In genomic region chr15:47500823-47501222, GRCh38 we compare ENCODE assay signal across 29 cellular contexts.
A peak's percentile ranks its signal among the peaks of the same experiment; 100 is the strongest.
DNase-seq lines count a peak whose midpoint lies in the region; ATAC-seq, FAIRE-seq and TF ChIP-seq lines count a peak whose summit lies in the region.
"Had no signal": no experiment of that assay in that cellular context is flagged by ENCODE, and none has a peak within 500 bp of the region (broad histone marks: within the 10 kb centered on the region; RNA-seq: fewer than 3 reads in every experiment).

No MANE protein-coding gene starts in this region.

- H3K56ac ChIP-seq in mesendoderm (ENCODE audit: low read length), result no peak overlapping the region

- H3K4me1 Mint-ChIP-seq in GM23338 (no peaks in the 10 kb centered on the region), osteocyte (ENCODE audit: unreplicated experiment) (peaks cover 11% of the 10 kb centered on the region)

- no peaks in the 10 kb centered on the region for H3K4me1 ChIP-seq in GM23338 (ENCODE audit: insufficient read depth)
- H3K4me1 ChIP-seq in GM12878 (ENCODE audit: control insufficient read depth, insufficient read depth, low read length), result no peaks in the 10 kb centered on the region
- H3K4me1 ChIP-seq in mesendoderm (ENCODE audit: control insufficient read depth, low read depth, low read length), result no peaks in the 10 kb centered on the region
- H3K4me1 ChIP-seq: breast epithelium, psoas muscle, testis, vagina had no signal

- no peaks in the 10 kb centered on the region for H3F3A ChIP-seq in GM23338 (replicated peaks; ENCODE audit: low read depth)

- RAD21 ChIA-PET in GM12878 (lab: Charles Lee; ENCODE audit: unreplicated experiment), result no interaction called here

- no peak for ATAC-seq in GM23338
- ATAC-seq in GM12878, result no peak
- ATAC-seq: effector memory CD8-positive, alpha-beta T cell; left lung; psoas muscle; stimulated activated naive CD8-positive, alpha-beta T cell treated with anti-CD3 and anti-CD28 coated beads, Interleukin-15, Interleukin-2, amounts not matched to agents 100 U/mL and 50 U/mL, for 24 hours had no signal

- 0 out of 2 replicates have a peak, but pooled peaks have one; percentile 3 for TF ChIP-seq RAD21 in GM12878 (IDR thresholded peaks at IDR 0.05; ENCODE audit: insufficient read depth, low read depth, low read length)

- TF ChIP-seq CTCF in GM23338 (conservative IDR thresholded peaks at IDR 0.05; ENCODE audit: low read depth in 2 of 2), result peak in 1 of 2 experiments; percentile 18; a peak in 2 of 4 replicates
- no peak for TF ChIP-seq CTCF in GM12878 (IDR thresholded peaks at IDR 0.05 in 2 of 3, conservative IDR thresholded peaks at IDR 0.05 in 1 of 3; ENCODE audit: control insufficient read depth in 2 of 3, extremely low read depth in 1 of 3, insufficient read depth in 1 of 3, low read depth in 3 of 3, low read length in 3 of 3)
- peak; percentile 11 for TF ChIP-seq CTCF in osteocyte (IDR thresholded peaks at IDR 0.05)

- H3K4ac ChIP-seq in mesendoderm (ENCODE audit: low read depth, low read length), result no peak overlapping the region

- H4K8ac ChIP-seq in mesendoderm (ENCODE audit: low read depth, low read length), result no peak overlapping the region

- H3K4me2 ChIP-seq in GM23338, result no peak overlapping the region
- no peak overlapping the region for H3K4me2 ChIP-seq in GM12878 (ENCODE audit: control insufficient read depth, insufficient read depth)
- no peak overlapping the region for H3K4me2 ChIP-seq in mesendoderm (ENCODE audit: low read length)
- H3K4me2 ChIP-seq: hepatocyte had no signal

- no peak overlapping the region for H2BK5ac ChIP-seq in mesendoderm (ENCODE audit: low read length)

- no peak overlapping the region for H3K27ac ChIP-seq in GM23338 (ENCODE audit: low read depth)
- no peak overlapping the region for H3K27ac ChIP-seq in GM12878 (ENCODE audit: control insufficient read depth, insufficient read depth)
- H3K27ac ChIP-seq in mesendoderm (ENCODE audit: low read depth, low read length), result no peak overlapping the region
- H3K27ac ChIP-seq: breast epithelium, hepatocyte, left lung, psoas muscle, testis, vagina had no signal

- no peaks in the 10 kb centered on the region for H3K9me3 ChIP-seq in GM12878 (replicated peaks; ENCODE audit: control insufficient read depth, insufficient read depth, low read length)
- H3K9me3 ChIP-seq: breast epithelium, left lung, psoas muscle, testis, vagina had no signal

- H2AFZ ChIP-seq in GM23338 (no peak overlapping the region), GM12878 (ENCODE audit: control insufficient read depth, low read depth, low read length) (no peak overlapping the region)
- H2AFZ ChIP-seq: hepatocyte had no signal

- WGBS in GM12878 (ENCODE audit: insufficient coverage, insufficient replicate concordance, low lambda C conversion rate, missing lambda C conversion rate), result 0% methylated on average over 2 of the region's 2 CpGs
- no CpG with 5 or more reads among the region's 2 CpGs for WGBS in mesendoderm (ENCODE audit: extremely low coverage, insufficient coverage, low lambda C conversion rate)

- H3K36me3 ChIP-seq in GM23338 (ENCODE audit: insufficient read depth) (no peaks in the 10 kb centered on the region), GM12878 (ENCODE audit: control insufficient read depth in 2 of 2, insufficient read depth in 2 of 2, low read length in 1 of 2) (no peaks in the 10 kb centered on the region), mesendoderm (ENCODE audit: control insufficient read depth, insufficient read depth, low read length) (no peaks in the 10 kb centered on the region)
- H3K36me3 ChIP-seq: breast epithelium, left lung, vagina had no signal

- no peak overlapping the region for H2BK120ac ChIP-seq in mesendoderm (ENCODE audit: low read depth, low read length)

- intact Hi-C loops in GM12878 (cut with micrococcal nuclease; ENCODE audit: unreplicated experiment), result no loop called here

- H3K4me3 Mint-ChIP-seq in GM23338 (no peak overlapping the region), osteocyte (ENCODE audit: unreplicated experiment) (no peak overlapping the region)
- H3K4me3 Mint-ChIP-seq: activated CD4-positive, alpha-beta memory T cell treated with anti-CD3 and anti-CD28 coated beads for 36 hours; effector memory CD8-positive, alpha-beta T cell; T-helper 1 cell treated with Interleukin-12 subunit alpha and Interleukin-12 subunit beta and Interleukin-4 antibody, amounts not matched to agents 30 μg/mL and 1 μg/mL, for 36 hours had no signal

- no peaks in the 10 kb centered on the region for H3K36me3 Mint-ChIP-seq in GM23338 (ENCODE audit: low read depth)
- no peaks in the 10 kb centered on the region for H3K36me3 Mint-ChIP-seq in osteocyte (ENCODE audit: unreplicated experiment)
- H3K36me3 Mint-ChIP-seq: activated CD4-positive, alpha-beta memory T cell treated with anti-CD3 and anti-CD28 coated beads for 36 hours had no signal

- BruUV-seq in GM12878 (replicated peaks; lab: Mats Ljungman, UMichigan), result no TSS peak

- peak; percentile 19 for DNase-seq in NCI-H2171 treated with DMSO at 0.1 percent for 48 hours (lab: John Stamatoyannopoulos, UW)
- no peak for DNase-seq in NCI-H2171 (lab: John Stamatoyannopoulos, UW)
- peak; percentile 6 for DNase-seq in GM23338 (ENCODE audit: low spot score)
- DNase-seq in GM12878 (ENCODE audit: low read depth, low spot score), result no peak
- DNase-seq in osteocyte (ENCODE audit: extremely low spot score, unreplicated experiment), result no peak
- DNase-seq in mesendoderm, result no peak
- no peak for DNase-seq in NCI-H146 (lab: John Stamatoyannopoulos, UW)
- no peak for DNase-seq in iPS-NIHi11 (ENCODE audit: low spot score)
- DNase-seq: activated CD4-positive, alpha-beta memory T cell treated with anti-CD3 and anti-CD28 coated beads for 36 hours; activated CD4-positive, CD25-positive, alpha-beta regulatory T cell treated with anti-CD3 and anti-CD28 coated beads, Interleukin-2, amount 50 U/mL, for 72 hours; activated CD8-positive, alpha-beta memory T cell treated with anti-CD3 and anti-CD28 coated beads, Interleukin-2, amount 50 U/mL, for 48 hours; activated naive CD4-positive, alpha-beta T cell treated with anti-CD3 and anti-CD28 coated beads, Interleukin-2, amount 50 U/mL, for 16 hours; amniotic stem cell; cortex of kidney; effector memory CD8-positive, alpha-beta T cell; foreskin melanocyte; KG1; left lung; NCI-H1436; NCI-H2107; NCI-H524; psoas muscle; stimulated activated naive CD8-positive, alpha-beta T cell treated with anti-CD3 and anti-CD28 coated beads, Interleukin-15, Interleukin-2, amounts not matched to agents 100 U/mL and 50 U/mL, for 24 hours; testis had no signal

- no peak overlapping the region for H3K9ac ChIP-seq in GM12878 (ENCODE audit: control insufficient read depth, insufficient read depth, low read length)
- no peak overlapping the region for H3K9ac ChIP-seq in mesendoderm (ENCODE audit: low read length)

- no peak overlapping the region for H3K4me3 ChIP-seq in GM23338
- no peak overlapping the region for H3K4me3 ChIP-seq in GM12878
- H3K4me3 ChIP-seq in mesendoderm (ENCODE audit: low read length), result no peak overlapping the region
- H3K4me3 ChIP-seq: breast epithelium, hepatocyte, left lung, psoas muscle, testis, vagina had no signal

- TF ChIP-seq POLR2A in GM12878 (IDR thresholded peaks at IDR 0.05; ENCODE audit: low read depth, low read length), result no peak

- no peak overlapping the region for H2BK15ac ChIP-seq in mesendoderm (replicated peaks; ENCODE audit: low read depth)

- H3K79me2 ChIP-seq in GM23338 (replicated peaks; ENCODE audit: insufficient read depth) (no peaks in the 10 kb centered on the region), GM12878 (ENCODE audit: control insufficient read depth, insufficient read depth, low read length) (no peaks in the 10 kb centered on the region), mesendoderm (ENCODE audit: control insufficient read depth, insufficient read depth, low read length) (no peaks in the 10 kb centered on the region)
- H3K79me2 ChIP-seq: hepatocyte had no signal

- H4K20me1 ChIP-seq in GM23338 (replicated peaks; ENCODE audit: insufficient read depth) (no peaks in the 10 kb centered on the region), GM12878 (ENCODE audit: control insufficient read depth, insufficient read depth) (no peaks in the 10 kb centered on the region)

- CTCF ChIA-PET in GM12878 (lab: Yijun Ruan, JAX), result no interaction called here

- H3K9me3 Mint-ChIP-seq in GM23338 (no peaks in the 10 kb centered on the region), osteocyte (ENCODE audit: unreplicated experiment) (no peaks in the 10 kb centered on the region)
- H3K9me3 Mint-ChIP-seq: activated CD4-positive, alpha-beta memory T cell treated with anti-CD3 and anti-CD28 coated beads for 36 hours; T-helper 1 cell treated with Interleukin-12 subunit alpha and Interleukin-12 subunit beta and Interleukin-4 antibody, amounts not matched to agents 30 μg/mL and 1 μg/mL, for 36 hours had no signal

- no peak overlapping the region for H4K5ac ChIP-seq in mesendoderm (ENCODE audit: low read length)

- no peak overlapping the region for H2AK5ac ChIP-seq in mesendoderm (ENCODE audit: low read length)

- in situ Hi-C loops in GM12878 (cut with MboI), result loop anchor here (10.0 kb wide), 1 partner anchor 64 kb away; no protein-coding TSS in a partner anchor

- H3K27me3 Mint-ChIP-seq in GM23338 (ENCODE audit: insufficient read depth, low read depth, poor library complexity) (peaks cover 3% of the 10 kb centered on the region), osteocyte (ENCODE audit: unreplicated experiment) (peaks cover 3% of the 10 kb centered on the region)
- H3K27me3 Mint-ChIP-seq: activated CD4-positive, alpha-beta memory T cell treated with anti-CD3 and anti-CD28 coated beads for 36 hours had no signal

- H3K23ac ChIP-seq in mesendoderm (ENCODE audit: low read length), result no peak overlapping the region

- H3K27ac Mint-ChIP-seq in GM23338 (no peak overlapping the region), osteocyte (ENCODE audit: unreplicated experiment) (no peak overlapping the region)
- H3K27ac Mint-ChIP-seq: activated CD4-positive, alpha-beta memory T cell treated with anti-CD3 and anti-CD28 coated beads for 36 hours; effector memory CD8-positive, alpha-beta T cell; T-helper 1 cell treated with Interleukin-12 subunit alpha and Interleukin-12 subunit beta and Interleukin-4 antibody, amounts not matched to agents 30 μg/mL and 1 μg/mL, for 36 hours had no signal

- SMC1A ChIA-PET in GM12878 (lab: Charles Lee; ENCODE audit: uncharacterized antibody, unreplicated experiment), result no interaction called here

- no peak overlapping the region for H3K18ac ChIP-seq in mesendoderm (ENCODE audit: low read length)

- no peak for TF ChIP-seq EP300 in GM12878 (IDR thresholded peaks at IDR 0.05; ENCODE audit: borderline replicate concordance in 1 of 2, control insufficient read depth in 1 of 2, low read depth in 2 of 2, low read length in 2 of 2)

- H3K27me3 ChIP-seq in GM23338 (ENCODE audit: insufficient read depth) (no peaks in the 10 kb centered on the region), GM12878 (replicated peaks in 1 of 2; ENCODE audit: control insufficient read depth in 2 of 2, insufficient read depth in 2 of 2, low read length in 1 of 2) (no peaks in the 10 kb centered on the region), mesendoderm (ENCODE audit: insufficient read depth, low read length, poor library complexity) (no peaks in the 10 kb centered on the region)
- H3K27me3 ChIP-seq: breast epithelium, hepatocyte, left lung, testis, vagina had no signal

- POLR2A ChIA-PET in GM12878 (lab: Charles Lee), result no interaction called here

- FAIRE-seq in GM12878 (lab: Jason Lieb, UNC), result no peak
- FAIRE-seq: GM12891 had no signal

- H3K9me2 ChIP-seq in GM23338 (ENCODE audit: insufficient read depth), result peaks cover 3% of the 10 kb centered on the region; the same call in 1 of the 2 replicates

- H3K79me1 ChIP-seq in mesendoderm (ENCODE audit: low read length), result no peaks in the 10 kb centered on the region

Comparison
In these comparisons a context has a peak if more than half of its experiments do, and no peak if none do; other contexts are left out.
1. DNase-seq: peak in NCI-H2171 treated with DMSO at 0.1 percent for 48 hours (single experiment) and GM23338 (single experiment); none in NCI-H2171 (single experiment), GM12878 (single experiment), osteocyte (single experiment), mesendoderm (single experiment), NCI-H146 (single experiment) and iPS-NIHi11 (single experiment).